In genomic region chr12:24864796-24865125, GRCh38 we compare ENCODE assay signal across 12 cellular contexts.
DNase-seq lines count a peak whose midpoint lies in the region; ATAC-seq and TF ChIP-seq lines count a peak whose summit lies in the region.
"Had no signal": no experiment of that assay in that cellular context is flagged by ENCODE, and none has a peak within 500 bp of the region (broad histone marks: within the 10 kb centered on the region; RNA-seq: fewer than 3 reads in every experiment).

No MANE protein-coding gene starts in this region.

- H3K36me3 ChIP-seq in GM23248 (ENCODE audit: low read depth) (peaks cover 10% of the 10 kb centered on the region; the same call in 1 of the 2 replicates), Loucy (ENCODE audit: insufficient read depth, low read length) (peaks cover 71% of the 10 kb centered on the region), kidney epithelial cell (ENCODE audit: control insufficient read depth, insufficient read depth, low read length) (no peaks in the 10 kb centered on the region), ovary (no peaks in the 10 kb centered on the region)
- H3K36me3 ChIP-seq: gastroesophageal sphincter, stomach had no signal

- H3K4me2 ChIP-seq in GM23248 (ENCODE audit: unreplicated experiment) (no peak overlapping the region), Loucy (ENCODE audit: low read depth, low read length, poor library complexity, severe bottlenecking) (peak overlapping the region; percentile 21)
- H3K4me2 ChIP-seq: BLaER1 had no signal

- H3K9me2 ChIP-seq in GM23248 (ENCODE audit: insufficient read depth) = no peaks in the 10 kb centered on the region
- H3K9me2 ChIP-seq in Loucy (replicated peaks; ENCODE audit: low read depth, low read length) = no peaks in the 10 kb centered on the region

- TF ChIP-seq CTCF in Loucy (conservative IDR thresholded peaks at IDR 0.05; ENCODE audit: low read length) (no peak), kidney epithelial cell (IDR thresholded peaks at IDR 0.05; ENCODE audit: insufficient read depth, low read length, poor library complexity, severe bottlenecking) (no peak), ovary (IDR thresholded peaks at IDR 0.05) (no peak)

- ATAC-seq in HG03135 (IDR thresholded peaks at IDR 0.05; ENCODE audit: unreplicated experiment) (no peak), GM21367 (IDR thresholded peaks at IDR 0.05; ENCODE audit: unreplicated experiment) (no peak)
- ATAC-seq in stimulated activated naive CD8-positive, alpha-beta T cell treated with anti-CD3 and anti-CD28 coated beads, Interleukin-15, Interleukin-2, amounts not matched to agents 100 U/mL and 50 U/mL, for 24 hours = no peak
- ATAC-seq: gastroesophageal sphincter had no signal

- H3K9ac ChIP-seq in GM23248 (no peak overlapping the region), Loucy (ENCODE audit: low read depth, low read length, poor library complexity, severe bottlenecking) (no peak overlapping the region)
- H3K9ac ChIP-seq: BLaER1 had no signal

- H3K4me3 ChIP-seq in GM23248 = no peak overlapping the region
- no peak overlapping the region for H3K4me3 ChIP-seq in Loucy (ENCODE audit: low read length, poor library complexity, severe bottlenecking)
- no peak overlapping the region for H3K4me3 ChIP-seq in kidney epithelial cell (ENCODE audit: low read depth, low read length)
- H3K4me3 ChIP-seq in ovary = no peak overlapping the region
- H3K4me3 ChIP-seq: BLaER1, gastroesophageal sphincter, stomach had no signal

- intact Hi-C loops in ovary (cut with DNase I) = no loop called here

- H3K9me3 ChIP-seq in GM23248 (ENCODE audit: low read depth) = no peaks in the 10 kb centered on the region
- peaks cover 10% of the 10 kb centered on the region; the same call in 1 of the 2 replicates for H3K9me3 ChIP-seq in Loucy (ENCODE audit: insufficient read depth, low read depth, low read length)
- H3K9me3 ChIP-seq in ovary = no peaks in the 10 kb centered on the region
- H3K9me3 ChIP-seq: gastroesophageal sphincter, stomach had no signal

- H2AFZ ChIP-seq in GM23248 (no peak overlapping the region), Loucy (ENCODE audit: low read length) (no peak overlapping the region)

- H4K20me1 ChIP-seq in GM23248 (ENCODE audit: insufficient read depth) = no peaks in the 10 kb centered on the region
- H4K20me1 ChIP-seq in Loucy (ENCODE audit: insufficient read depth, low read length, poor library complexity, severe bottlenecking) = no peaks in the 10 kb centered on the region

- peak overlapping the region; percentile 25 for H3K27ac ChIP-seq in GM23248
- no peak overlapping the region for H3K27ac ChIP-seq in ovary
- H3K27ac ChIP-seq: BLaER1, gastroesophageal sphincter, stomach had no signal

- H3F3A ChIP-seq in GM23248 (ENCODE audit: insufficient read depth) (peaks cover 16% of the 10 kb centered on the region; the same call in 1 of the 2 replicates), Loucy (ENCODE audit: low read depth) (no peaks in the 10 kb centered on the region)

- TF ChIP-seq POLR2A in ovary (IDR thresholded peaks at IDR 0.05) = no peak

- 0 out of 2 replicates have a peak, but pooled peaks cover 10% of the 10 kb centered on the region for H3K79me2 ChIP-seq in GM23248 (ENCODE audit: insufficient read depth)
- peaks cover 6% of the 10 kb centered on the region; the same call in 1 of the 2 replicates for H3K79me2 ChIP-seq in Loucy (ENCODE audit: insufficient read depth, low read length)

- H3K4me1 ChIP-seq in GM23248 (ENCODE audit: insufficient read depth) (peaks cover 17% of the 10 kb centered on the region), Loucy (ENCODE audit: insufficient read depth, low read length, poor library complexity, severe bottlenecking) (peaks cover 31% of the 10 kb centered on the region), ovary (ENCODE audit: insufficient read depth) (no peaks in the 10 kb centered on the region)
- H3K4me1 ChIP-seq: gastroesophageal sphincter had no signal

- in situ Hi-C loops in Caki2 (cut with HindIII; ENCODE audit: low pct_unique_long_range_greater_than_20kb, low sequenced_read_pairs) = no loop called here
- in situ Hi-C loops in GM23248 (cut with MboI) = no loop called here

- H3K27me3 ChIP-seq in GM23248 (replicated peaks; ENCODE audit: insufficient read depth) = no peaks in the 10 kb centered on the region
- H3K27me3 ChIP-seq in Loucy (ENCODE audit: insufficient read depth, low read length, poor library complexity, severe bottlenecking) = no peaks in the 10 kb centered on the region
- H3K27me3 ChIP-seq in kidney epithelial cell (ENCODE audit: control insufficient read depth, insufficient read depth, low read length) = no peaks in the 10 kb centered on the region
- no peaks in the 10 kb centered on the region for H3K27me3 ChIP-seq in ovary
- H3K27me3 ChIP-seq: BLaER1, gastroesophageal sphincter, stomach had no signal

- peak; percentile 83 for DNase-seq in Caki2 (ENCODE audit: low read depth)
- DNase-seq in GM23248 = peak; percentile 19
- peak; percentile 87 for DNase-seq in kidney epithelial cell (ENCODE audit: low read depth)
- DNase-seq in ovary = no peak
- no peak for DNase-seq in stimulated activated naive CD8-positive, alpha-beta T cell treated with anti-CD3 and anti-CD28 coated beads, Interleukin-15, Interleukin-2, amounts not matched to agents 100 U/mL and 50 U/mL, for 24 hours
- DNase-seq: NCI-H510A treated with DMSO at 0.1 percent for 48 hours, stomach had no signal

- no peak for TF ChIP-seq EP300 in ovary (IDR thresholded peaks at IDR 0.05)

Comparison
In these comparisons a context has a peak if more than half of its experiments do, and no peak if none do; other contexts are left out.
1. DNase-seq: peak in Caki2 (single experiment), GM23248 (single experiment) and kidney epithelial cell (single experiment); none in ovary (0 of 5) and stimulated activated naive CD8-positive, alpha-beta T cell treated with anti-CD3 and anti-CD28 coated beads, Interleukin-15, Interleukin-2, amounts not matched to agents 100 U/mL and 50 U/mL, for 24 hours (single experiment).